ENCODE assay signal across 8 cellular contexts in genomic region chr1:235128453-235129328, GRCh38. TPM values are rescaled to one million over a fixed set of nuclear protein-coding genes. Genes with fewer than 3 reads are reported as not detected.
DNase-seq lines count a peak whose midpoint lies in the region; ATAC-seq and TF ChIP-seq lines count a peak whose summit lies in the region.

TOMM20 (minus strand) TSS chr1:235128837; CDS start chr1:235128715, 122 bp downstream.

- peak within 1 kb of the TSS; percentile 97 for H3K27ac ChIP-seq in Panc1 (ENCODE audit: low read length)
- peak within 1 kb of the TSS; percentile 86 to 95 (median 88) for H3K27ac ChIP-seq in esophagus muscularis mucosa (replicated peaks in 1 of 4)

- TF ChIP-seq POLR2A in esophagus muscularis mucosa (IDR thresholded peaks at IDR 0.05; ENCODE audit: low read depth) = peak; percentile 83

- H3K36me3 ChIP-seq in Panc1 (ENCODE audit: control insufficient read depth, insufficient read depth, low read length) (peaks cover 20% of the 10 kb centered on the region), esophagus muscularis mucosa (peaks cover 7 to 41% (median 19%) of the 10 kb centered on the region in 4 donors)

- intact Hi-C loops in Panc1 (cut with micrococcal nuclease; ENCODE audit: unreplicated experiment) (no loop called here), esophagus muscularis mucosa (cut with DNase I) (loop anchor here (10.0 kb wide), 1 partner anchor 196 kb away; the partner anchor contains the start of genes ARID4B and GGPS1)

- peak; percentile 92 for ATAC-seq in GM21723 (IDR thresholded peaks at IDR 0.05; ENCODE audit: unreplicated experiment)
- peak; percentile 96 for ATAC-seq in Panc1
- peak; percentile 97 for ATAC-seq in activated T-cell treated with anti-CD3 and anti-CD28 coated beads, Interleukin-2, amount 50 U/mL, for 4 hours

- H3K27me3 Mint-ChIP-seq in activated T-cell treated with anti-CD3 and anti-CD28 coated beads, Interleukin-2, amount 50 U/mL, for 4 hours (ENCODE audit: low read depth) = no peaks in the 10 kb centered on the region

- in situ Hi-C loops in Panc1 (cut with HindIII; ENCODE audit: low pct_unique_long_range_greater_than_20kb, low sequenced_read_pairs) = no loop called here

- no peak for TF ChIP-seq EP300 in esophagus muscularis mucosa (IDR thresholded peaks at IDR 0.05)

- H3K9me3 ChIP-seq in Panc1 (ENCODE audit: control insufficient read depth, insufficient read depth, low read depth, low read length) (no peaks in the 10 kb centered on the region), esophagus muscularis mucosa (no peaks in the 10 kb centered on the region)

- H3K4me3 ChIP-seq in Panc1 (ENCODE audit: low read depth in 2 of 2, low read length in 2 of 2) = peak within 1 kb of the TSS; percentile 95 to 97
- H3K4me3 ChIP-seq in esophagus muscularis mucosa = peak within 1 kb of the TSS; percentile 72 to 91 (median 80)

- POLR2A ChIA-PET in Panc1 (lab: Charles Lee) = interaction anchor here (0.5 to 0.6 kb wide), 3 partner anchors 10 to 224 kb away, joined by 3 to 10 read pairs (median 4); no protein-coding TSS in a partner anchor

- WGBS in esophagus muscularis mucosa = 1% methylated on average over 48 of the region's 67 CpGs

- H3K4me1 ChIP-seq in Panc1 (ENCODE audit: control insufficient read depth, insufficient read depth, low read length) (peaks cover 12% of the 10 kb centered on the region), esophagus muscularis mucosa (peaks cover 15 to 43% (median 40%) of the 10 kb centered on the region in 4 donors)

- peaks cover 32% of the 10 kb centered on the region for H3K4me1 Mint-ChIP-seq in activated T-cell treated with anti-CD3 and anti-CD28 coated beads, Interleukin-2, amount 50 U/mL, for 4 hours (ENCODE audit: low read depth)

- CTCF ChIA-PET in Panc1 (lab: Charles Lee) = no interaction called here

- H3K36me3 Mint-ChIP-seq in activated T-cell treated with anti-CD3 and anti-CD28 coated beads, Interleukin-2, amount 50 U/mL, for 4 hours (ENCODE audit: insufficient read depth) = peaks cover 19% of the 10 kb centered on the region

- H3K4me3 Mint-ChIP-seq in activated T-cell treated with anti-CD3 and anti-CD28 coated beads, Interleukin-2, amount 50 U/mL, for 4 hours = peak within 1 kb of the TSS; percentile 93

- BruUV-seq in Panc1 (replicated peaks; lab: Mats Ljungman, UMichigan) = no TSS peak

- DNase-seq in DMS53 treated with DMSO at 0.1 percent for 48 hours (lab: John Stamatoyannopoulos, UW; ENCODE audit: unreplicated experiment) = peak; percentile 97
- DNase-seq in KG1 (lab: John Stamatoyannopoulos, UW) = peak; percentile 94
- DNase-seq in Panc1 (ENCODE audit: low read depth, low spot score) = peak; percentile 94
- DNase-seq in activated T-cell treated with anti-CD3 and anti-CD28 coated beads, Interleukin-2, amount 50 U/mL, for 4 hours = peak; percentile 90
- DNase-seq in esophagus muscularis mucosa (ENCODE audit: extremely low spot score) = peak; percentile 98
- peak; percentile 99 for DNase-seq in myocyte (ENCODE audit: low read depth)
- DNase-seq in stimulated activated CD8-positive, alpha-beta memory T cell treated with anti-CD3 and anti-CD28 coated beads, Interleukin-7, amount 100 ng/mL, for 48 hours (ENCODE audit: extremely low read depth in 1 of 2, low read depth in 1 of 2) = peak; percentile 91 to 92

- H3K9me3 Mint-ChIP-seq in activated T-cell treated with anti-CD3 and anti-CD28 coated beads, Interleukin-2, amount 50 U/mL, for 4 hours = no peaks in the 10 kb centered on the region

- TF ChIP-seq CTCF in Panc1 (IDR thresholded peaks at IDR 0.05) = no peak
- TF ChIP-seq CTCF in esophagus muscularis mucosa (IDR thresholded peaks at IDR 0.05) = no peak

- H3K27me3 ChIP-seq in Panc1 (ENCODE audit: control insufficient read depth, insufficient read depth, low read length) (no peaks in the 10 kb centered on the region), esophagus muscularis mucosa (no peaks in the 10 kb centered on the region)

RNA-seq across cellular contexts. Expression of gene TOMM20, which starts in this region (rescaled TPM):
- 101 TPM for total RNA-seq in Panc1 (2021; ENCODE audit: unreplicated experiment)
- 73.5 TPM for polyA plus RNA-seq in Panc1 (2012; ENCODE audit: insufficient read length)
- total RNA-seq in activated T-cell treated with anti-CD3 and anti-CD28 coated beads, Interleukin-2, amount 50 U/mL, for 4 hours = 100 to 1,000 TPM; 154 to 173 (median 172) TPM
- 10 to 100 TPM; 59.7 to 94.3 (median 86.3) TPM for total RNA-seq in esophagus muscularis mucosa
- total RNA-seq in myocyte = 112 and 119 TPM in 2 replicates
- 64.3 TPM for polyA plus RNA-seq in myocyte (2012)

Comparison
In these comparisons a context has a peak if more than half of its experiments do, and no peak if none do; other contexts are left out.
1. Peak in every context shown above with its lines: DNase-seq, ATAC-seq, H3K4me3 ChIP-seq and H3K27ac ChIP-seq.